ENCODE assay signal across 8 cellular contexts in the genomic region with DNA sequence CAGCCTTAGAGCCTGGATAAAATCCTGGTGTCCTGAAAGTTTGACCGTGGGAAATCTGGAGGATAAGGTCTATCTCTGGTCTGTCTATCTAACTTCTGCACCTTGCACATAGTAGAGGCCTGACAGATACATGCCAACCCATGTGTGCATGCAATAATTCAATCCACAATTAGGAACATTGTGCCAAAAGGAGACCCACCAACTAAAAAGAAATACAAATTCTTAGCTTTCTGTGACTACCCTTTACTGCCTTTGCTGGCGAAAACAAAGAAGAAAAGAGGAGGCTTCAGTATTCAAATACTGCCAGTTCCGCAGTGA. TPM values are rescaled to one million over a fixed set of nuclear protein-coding genes. Genes with fewer than 3 reads are reported as not detected.
DNase-seq lines count a peak whose midpoint lies in the region; ATAC-seq and TF ChIP-seq lines count a peak whose summit lies in the region.

No MANE protein-coding gene starts in this region.

- peaks cover 4% of the 10 kb centered on the region for H3K9me3 ChIP-seq in KOPT-K1 (ENCODE audit: insufficient read depth, low read length, poor library complexity, severe bottlenecking)
- H3K9me3 ChIP-seq in naive thymus-derived CD4-positive, alpha-beta T cell (ENCODE audit: control insufficient read depth in 2 of 3, low read length in 3 of 3): no peaks in the 10 kb centered on the region

- H3K36me3 ChIP-seq in KOPT-K1 (ENCODE audit: insufficient read depth, low read length): peaks cover 14% of the 10 kb centered on the region; the same call in 1 of the 2 replicates
- peaks cover 0 to 4% (median 0%) of the 10 kb centered on the region in 3 experiments for H3K36me3 ChIP-seq in naive thymus-derived CD4-positive, alpha-beta T cell (ENCODE audit: control insufficient read depth in 2 of 3, insufficient read depth in 3 of 3, low read length in 3 of 3)

- no peak for ATAC-seq in naive thymus-derived CD4-positive, alpha-beta T cell
- ATAC-seq in HG02642 (IDR thresholded peaks at IDR 0.05; ENCODE audit: poor library complexity, unreplicated experiment): no peak

- H3K4me3 ChIP-seq in AG10803 (ENCODE audit: low read length) (peak overlapping the region; percentile 91), choroid plexus epithelial cell (ENCODE audit: low read depth, low read length) (peak overlapping the region; percentile 91)
- H3K4me3 ChIP-seq in naive thymus-derived CD4-positive, alpha-beta T cell (ENCODE audit: low read length): peak overlapping the region; percentile 77

- peaks cover 0 to 22% (median 7%) of the 10 kb centered on the region in 5 donors for H3K36me3 Mint-ChIP-seq in naive thymus-derived CD4-positive, alpha-beta T cell

- peak overlapping the region; percentile 90 to 100 (median 96) for H3K4me3 Mint-ChIP-seq in naive thymus-derived CD4-positive, alpha-beta T cell

- H3K27me3 ChIP-seq in naive thymus-derived CD4-positive, alpha-beta T cell (ENCODE audit: control insufficient read depth in 2 of 2, insufficient read depth in 2 of 2, low read length in 2 of 2): peaks cover 0 to under 1% of the 10 kb centered on the region in 2 donors

- peaks cover 15 to 36% (median 21%) of the 10 kb centered on the region in 5 donors for H3K27me3 Mint-ChIP-seq in naive thymus-derived CD4-positive, alpha-beta T cell

- H3K27ac ChIP-seq in KOPT-K1 (ENCODE audit: low read depth, low read length, poor library complexity, severe bottlenecking): peak overlapping the region; percentile 67
- peak overlapping the region; percentile 78 for H3K27ac ChIP-seq in naive thymus-derived CD4-positive, alpha-beta T cell (ENCODE audit: low read depth, low read length)

- TF ChIP-seq CTCF in AG10803 (conservative IDR thresholded peaks at IDR 0.05; ENCODE audit: low read length) (no peak), choroid plexus epithelial cell (conservative IDR thresholded peaks at IDR 0.05; ENCODE audit: low read depth, low read length) (no peak)

- no peak for DNase-seq in AG10803 (ENCODE audit: low read depth)
- no peak for DNase-seq in choroid plexus epithelial cell (ENCODE audit: low read depth)
- no peak for DNase-seq in naive thymus-derived CD4-positive, alpha-beta T cell
- no peak for DNase-seq in NCI-H146 treated with DMSO at 0.1 percent for 48 hours (lab: John Stamatoyannopoulos, UW; ENCODE audit: unreplicated experiment)
- DNase-seq in SW480 (ENCODE audit: low spot score): no peak
- DNase-seq in NCI-H748 treated with DMSO at 0.1 percent for 48 hours (lab: John Stamatoyannopoulos, UW): no peak

- CTCF ChIA-PET in naive thymus-derived CD4-positive, alpha-beta T cell (lab: Charles Lee): interaction anchor here (0.8 to 1.9 kb wide), 3 partner anchors 285 to 895 kb away, joined by 3 to 9 read pairs (median 4); no protein-coding TSS in a partner anchor

- H3K9me3 Mint-ChIP-seq in naive thymus-derived CD4-positive, alpha-beta T cell: peaks cover 0 to 3% (median 0%) of the 10 kb centered on the region in 11 donors

- peak overlapping the region; percentile 89 to 99 (median 94) for H3K27ac Mint-ChIP-seq in naive thymus-derived CD4-positive, alpha-beta T cell

- H3K4me1 ChIP-seq in naive thymus-derived CD4-positive, alpha-beta T cell (ENCODE audit: control insufficient read depth in 2 of 2, insufficient read depth in 2 of 2, low read length in 2 of 2): peaks cover 11 to 18% of the 10 kb centered on the region in 2 donors

- peaks cover 12 to 44% (median 31%) of the 10 kb centered on the region in 7 donors for H3K4me1 Mint-ChIP-seq in naive thymus-derived CD4-positive, alpha-beta T cell

- POLR2A ChIA-PET in naive thymus-derived CD4-positive, alpha-beta T cell (lab: Charles Lee): interaction anchor here (0.7 to 2.7 kb wide), 10 partner anchors 9 to 1933 kb away, joined by 3 to 34 read pairs (median 4); partner anchors contain the start of genes DARS2, GAS5, METTL13 and PRDX6

- intact Hi-C loops in naive thymus-derived CD4-positive, alpha-beta T cell (cut with micrococcal nuclease): loop anchor here (1.0 to 10.0 kb wide), 16 partner anchors 110 to 1970 kb away; partner anchors contain the start of genes MRPS14 (in 2 of the 2), PRDX6 (in 2 of the 2), RABGAP1L (in 2 of the 2) and RC3H1 (in 2 of the 2)

RNA-seq across cellular contexts. Expression of gene KLHL20, which starts 0.4 kb away (rescaled TPM):
- 10 to 100 TPM; 28.3 to 40.9 (median 32.8) TPM for total RNA-seq in naive thymus-derived CD4-positive, alpha-beta T cell
- polyA plus RNA-seq in naive thymus-derived CD4-positive, alpha-beta T cell: 10 to 100 TPM; 25.5 to 27.3 TPM

RNA-seq across cellular contexts. Expression of gene ANKRD45, which starts 44.7 kb away (rescaled TPM):
- not detected for total RNA-seq in naive thymus-derived CD4-positive, alpha-beta T cell
- polyA plus RNA-seq in naive thymus-derived CD4-positive, alpha-beta T cell: not detected
